Comparison of ENCODE assay signal across 14 cellular contexts in genomic region chr7:47535033-47535703, GRCh38. TPM values are rescaled to one million over a fixed set of nuclear protein-coding genes. Genes with fewer than 3 reads are reported as not detected.
DNase-seq lines count a peak whose midpoint lies in the region; FAIRE-seq and TF ChIP-seq lines count a peak whose summit lies in the region.
"Had no signal": no experiment of that assay in that cellular context is flagged by ENCODE, and none has a peak within 500 bp of the region (broad histone marks: within the 10 kb centered on the region; RNA-seq: fewer than 3 reads in every experiment).

No MANE protein-coding gene starts in this region.

- no peaks in the 10 kb centered on the region for H3K9me3 ChIP-seq in HUES48 (ENCODE audit: control insufficient read depth, insufficient read depth, low read length)
- no peaks in the 10 kb centered on the region for H3K9me3 ChIP-seq in Peyer's patch
- H3K9me3 ChIP-seq in hepatocyte (ENCODE audit: low read depth): no peaks in the 10 kb centered on the region
- H3K9me3 ChIP-seq: heart right ventricle, neutrophil had no signal

- DNase-seq in Peyer's patch (peak in 1 of 3 donors; percentile 53), hepatocyte (ENCODE audit: low spot score) (peak; percentile 38), retinal pigment epithelial cell (ENCODE audit: low read depth) (no peak), NCI-H345 treated with DMSO at 0.1 percent for 48 hours (lab: John Stamatoyannopoulos, UW; ENCODE audit: unreplicated experiment) (no peak), RCC 7860 (ENCODE audit: low spot score) (no peak), GM13976 (ENCODE audit: low spot score) (no peak)
- DNase-seq in activated T-cell treated with anti-CD3 and anti-CD28 coated beads, Interleukin-2, amount 50 U/mL, for 48 hours: no peak
- DNase-seq: central memory CD4-positive, alpha-beta T cell; DMS79; heart right ventricle; T-helper 2 cell had no signal

- no peaks in the 10 kb centered on the region for H4K20me1 ChIP-seq in hepatocyte (ENCODE audit: insufficient read depth, poor library complexity, severe bottlenecking)

- WGBS in hepatocyte (ENCODE audit: low lambda C conversion rate, missing lambda C conversion rate): 46% methylated on average over 6 of the region's 6 CpGs

- TF ChIP-seq POLR2A in Peyer's patch (IDR thresholded peaks at IDR 0.05): no peak

- in situ Hi-C loops in GM13976 (cut with MboI; ENCODE audit: low sequenced_read_pairs, unreplicated experiment): no loop called here

- H3K4me2 ChIP-seq in hepatocyte: peak overlapping the region; percentile 91

- H3K4me1 ChIP-seq in HUES48 (ENCODE audit: control insufficient read depth, insufficient read depth, low read length) (peaks cover 49% of the 10 kb centered on the region), Peyer's patch (peaks cover 0 to 41% (median 0%) of the 10 kb centered on the region in 4 donors), hepatocyte (ENCODE audit: insufficient read depth) (peaks cover 60% of the 10 kb centered on the region)

- H2AFZ ChIP-seq in hepatocyte: no peak overlapping the region

- TF ChIP-seq CTCF in Peyer's patch (IDR thresholded peaks at IDR 0.05) (no peak), hepatocyte (IDR thresholded peaks at IDR 0.05; ENCODE audit: poor library complexity) (no peak), retinal pigment epithelial cell (conservative IDR thresholded peaks at IDR 0.05; ENCODE audit: low read depth, low read length) (no peak), GM13976 (IDR thresholded peaks at IDR 0.05; ENCODE audit: borderline replicate concordance, control extremely low read depth, extremely low read depth, insufficient read depth, missing control alignments) (no peak)

- H3K4me3 ChIP-seq in HUES48 (ENCODE audit: low read depth, low read length): no peak overlapping the region
- peak overlapping the region in 1 of 4 donors; percentile 61 for H3K4me3 ChIP-seq in Peyer's patch
- H3K4me3 ChIP-seq in hepatocyte: peak overlapping the region; percentile 41
- peak overlapping the region; percentile 80 for H3K4me3 ChIP-seq in retinal pigment epithelial cell (ENCODE audit: low read length)

- H3K9ac ChIP-seq in HUES48 (ENCODE audit: low read depth, low read length): no peak overlapping the region

- H3K9me2 ChIP-seq in hepatocyte (replicated peaks; ENCODE audit: insufficient read depth): no peaks in the 10 kb centered on the region

- peaks cover 43% of the 10 kb centered on the region for H3K27me3 ChIP-seq in HUES48 (ENCODE audit: control insufficient read depth, insufficient read depth, low read length)
- H3K27me3 ChIP-seq in Peyer's patch: no peaks in the 10 kb centered on the region
- H3K27me3 ChIP-seq in hepatocyte: no peaks in the 10 kb centered on the region

- peaks cover 96% of the 10 kb centered on the region for H3K79me2 ChIP-seq in hepatocyte

- H3K36me3 ChIP-seq in HUES48 (ENCODE audit: control insufficient read depth, insufficient read depth, low read length): no peaks in the 10 kb centered on the region
- H3K36me3 ChIP-seq in Peyer's patch: no peaks in the 10 kb centered on the region
- H3K36me3 ChIP-seq in hepatocyte (replicated peaks; ENCODE audit: insufficient read depth, low read depth): no peaks in the 10 kb centered on the region
- H3K36me3 ChIP-seq: heart right ventricle, neutrophil had no signal

- peak overlapping the region; percentile 68 for H3K27ac ChIP-seq in HUES48 (ENCODE audit: low read depth, low read length)
- peak overlapping the region in 3 of 4 donors; percentile 22 to 67 (median 39) for H3K27ac ChIP-seq in Peyer's patch
- H3K27ac ChIP-seq in hepatocyte: peak overlapping the region; percentile 80
- H3K27ac ChIP-seq: heart right ventricle, neutrophil had no signal

- no peak for FAIRE-seq in RCC 7860 (lab: Jason Lieb, UNC)
- FAIRE-seq: H54 had no signal

RNA-seq across cellular contexts. Expression of gene TNS3, which starts 46.7 kb away (rescaled TPM):
- total RNA-seq in Peyer's patch (100 to 1,000 TPM in 3 of 4 donors, 10 to 100 TPM in 1; 79.5 to 157 (median 112) TPM), hepatocyte (64.5 and 73.3 TPM in 2 replicates)
- polyA plus RNA-seq in hepatocyte: 30.0 and 30.7 TPM in 2 replicates
